In the genomic region with DNA sequence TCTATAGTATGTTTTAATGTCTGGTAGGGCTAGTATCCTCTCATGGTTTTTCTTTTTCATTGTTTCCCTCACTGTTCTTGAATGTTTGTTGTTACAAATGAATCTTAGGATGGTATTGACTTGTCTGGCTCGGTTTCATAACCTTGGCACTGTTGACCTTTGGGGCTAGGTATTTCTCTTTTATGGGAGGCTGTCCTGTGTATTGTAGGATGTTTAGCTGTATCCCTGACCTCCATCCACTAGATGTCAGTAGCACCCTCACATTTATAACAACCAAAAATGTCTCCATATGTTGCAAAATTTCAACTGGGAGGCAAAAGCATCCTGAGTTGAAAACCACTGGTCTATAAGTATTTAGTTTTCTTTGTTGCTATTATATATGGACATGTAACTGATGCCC, we compare ENCODE assay signal across 8 cellular contexts. TPM values are rescaled to one million over a fixed set of nuclear protein-coding genes. Genes with fewer than 3 reads are reported as not detected.
DNase-seq lines count a peak whose midpoint lies in the region; ATAC-seq, FAIRE-seq and TF ChIP-seq lines count a peak whose summit lies in the region.

No MANE protein-coding gene starts in this region.

- intact Hi-C loops in HepG2 (cut with micrococcal nuclease; ENCODE audit: unreplicated experiment), result loop anchor here (1.0 to 5.0 kb wide), 5 partner anchors 8 to 606 kb away; a partner anchor contains a TSS

- H3K4me1 ChIP-seq in HepG2 (ENCODE audit: insufficient read depth, low read length) (peaks cover 8% of the 10 kb centered on the region), suprapubic skin (no peaks in the 10 kb centered on the region)

- H2AFZ ChIP-seq in HepG2 (ENCODE audit: low read length), result no peak overlapping the region

- H3K27ac ChIP-seq in C4-2B, result no peak overlapping the region; the same call in 1 of the 2 replicates
- no peak overlapping the region for H3K27ac ChIP-seq in HepG2 (ENCODE audit: extremely low read length, insufficient read depth, low read length)
- no peak overlapping the region for H3K27ac ChIP-seq in suprapubic skin

- TF ChIP-seq RAD21 in HepG2 (CRISPR knock-in tag; IDR thresholded peaks at IDR 0.05), result peak; percentile 84

- WGBS in HepG2 (ENCODE audit: low lambda C conversion rate), result 3% methylated on average over 1 of the region's 1 CpG
- WGBS in suprapubic skin, result 76% methylated on average over 1 of the region's 1 CpG

- H3K9me3 ChIP-seq in HepG2 (ENCODE audit: low read length) (no peaks in the 10 kb centered on the region), suprapubic skin (no peaks in the 10 kb centered on the region)

- in situ Hi-C loops in HepG2 (cut with HindIII; ENCODE audit: extremely low pct_ligation_motif_present, low pct_unique_long_range_greater_than_20kb), result loop anchor here (5.0 kb wide), 1 partner anchor 129 kb away; no protein-coding TSS in a partner anchor

- TF ChIP-seq EP300 in HepG2 (IDR thresholded peaks at IDR 0.05; ENCODE audit: low read depth in 2 of 2, low read length in 2 of 2), result peak in 1 of 2 experiments; percentile 44; a peak in 1 of 4 replicates
- no peak for TF ChIP-seq EP300 in HepG2 (CRISPR knock-in tag; IDR thresholded peaks at IDR 0.05; ENCODE audit: borderline replicate concordance)
- no peak for TF ChIP-seq EP300 in suprapubic skin (IDR thresholded peaks at IDR 0.05)

- no peaks in the 10 kb centered on the region for H3K27me3 ChIP-seq in HepG2 (ENCODE audit: control insufficient read depth in 1 of 2, insufficient read depth in 2 of 2, low read length in 2 of 2)
- no peaks in the 10 kb centered on the region for H3K27me3 ChIP-seq in suprapubic skin

- POLR2A ChIA-PET in HepG2 (lab: Yijun Ruan, JAX), result interaction anchor here (0.7 to 1.1 kb wide), 2 partner anchors 25 to 38 kb away, joined by 3 read pairs; no protein-coding TSS in a partner anchor

- H3K9ac ChIP-seq in HepG2 (ENCODE audit: insufficient read depth, low read depth, low read length), result no peak overlapping the region

- H3K4me2 ChIP-seq in HepG2 (ENCODE audit: low read depth, low read length), result no peak overlapping the region

- DNase-seq in HepG2 (ENCODE audit: low spot score), result peak; percentile 83
- no peak for DNase-seq in HK-2 (ENCODE audit: unreplicated experiment)
- no peak for DNase-seq in activated CD8-positive, alpha-beta memory T cell treated with anti-CD3 and anti-CD28 coated beads, Interleukin-2, amount 50 U/mL, for 4 hours
- DNase-seq in suprapubic skin (ENCODE audit: low spot score in 2 of 2), result no peak

- no peak for TF ChIP-seq POLR2A in HepG2 (IDR thresholded peaks at IDR 0.05; ENCODE audit: insufficient read depth in 1 of 2, low read depth in 2 of 2, low read length in 2 of 2)
- TF ChIP-seq POLR2A in suprapubic skin (IDR thresholded peaks at IDR 0.05), result no peak

- H3K36me3 ChIP-seq in HepG2 (replicated peaks in 1 of 2; ENCODE audit: control insufficient read depth in 1 of 2, insufficient read depth in 2 of 2, low read length in 2 of 2) (peaks cover 0 to 1% of the 10 kb centered on the region in 2 experiments; a peak in 1 of 5 replicates), suprapubic skin (no peaks in the 10 kb centered on the region)

- H3K4me3 ChIP-seq in WI38 (ENCODE audit: low read depth, low read length) (no peak overlapping the region), HepG2 (replicated peaks in 1 of 3; ENCODE audit: insufficient read depth in 1 of 3, low read depth in 2 of 3, low read length in 3 of 3) (no peak overlapping the region), suprapubic skin (no peak overlapping the region)

- FAIRE-seq in HepG2 (lab: Jason Lieb, UNC), result peak; percentile 46

- no TSS peak for BruUV-seq in HepG2 (replicated peaks; lab: Mats Ljungman, UMichigan)

- CTCF ChIA-PET in HepG2 (lab: Yijun Ruan, JAX; ENCODE audit: low intra/inter-chr PET ratio, low total read pairs), result interaction anchor here (2.7 to 3.0 kb wide), 3 partner anchors 91 to 157 kb away, joined by 9 to 43 read pairs (median 15); no protein-coding TSS in a partner anchor

- peak; percentile 75 for TF ChIP-seq CTCF in C4-2B (conservative IDR thresholded peaks at IDR 0.05)
- TF ChIP-seq CTCF in WI38 (IDR thresholded peaks at IDR 0.05; ENCODE audit: low read depth, low read length), result peak; percentile 42; the same call in 1 of the 2 replicates
- TF ChIP-seq CTCF in HepG2 (CRISPR knock-in tag; IDR thresholded peaks at IDR 0.05), result peak; percentile 88
- TF ChIP-seq CTCF in suprapubic skin (IDR thresholded peaks at IDR 0.05), result peak in 1 of 2 donors; percentile 34

- ATAC-seq in HG02798 (IDR thresholded peaks at IDR 0.05; ENCODE audit: poor library complexity, unreplicated experiment) (peak; percentile 44), HepG2 (peak; percentile 100), HG03159 (IDR thresholded peaks at IDR 0.05; ENCODE audit: unreplicated experiment) (no peak)

- no peaks in the 10 kb centered on the region for H4K20me1 ChIP-seq in HepG2 (ENCODE audit: insufficient read depth, low read length)

- H3K79me2 ChIP-seq in HepG2 (ENCODE audit: insufficient read depth, low read length), result no peaks in the 10 kb centered on the region

TF ChIP-seq in HepG2, 621 proteins besides CTCF, POLR2A, EP300 and RAD21 (continues in another document):
- TF ChIP-seq KLF9 (CRISPR knock-in tag; IDR thresholded peaks at IDR 0.05; ENCODE audit: low read depth) (no peak), ZNF264 (CRISPR knock-in tag; IDR thresholded peaks at IDR 0.05) (no peak)
- TF ChIP-seq, protein P1, sequence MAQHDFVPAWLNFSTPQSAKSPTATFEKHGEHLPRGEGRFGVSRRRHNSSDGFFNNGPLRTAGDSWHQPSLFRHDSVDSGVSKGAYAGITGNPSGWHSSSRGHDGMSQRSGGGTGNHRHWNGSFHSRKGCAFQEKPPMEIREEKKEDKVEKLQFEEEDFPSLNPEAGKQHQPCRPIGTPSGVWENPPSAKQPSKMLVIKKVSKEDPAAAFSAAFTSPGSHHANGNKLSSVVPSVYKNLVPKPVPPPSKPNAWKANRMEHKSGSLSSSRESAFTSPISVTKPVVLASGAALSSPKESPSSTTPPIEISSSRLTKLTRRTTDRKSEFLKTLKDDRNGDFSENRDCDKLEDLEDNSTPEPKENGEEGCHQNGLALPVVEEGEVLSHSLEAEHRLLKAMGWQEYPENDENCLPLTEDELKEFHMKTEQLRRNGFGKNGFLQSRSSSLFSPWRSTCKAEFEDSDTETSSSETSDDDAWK (CRISPR knock-in tag; IDR thresholded peaks at IDR 0.05), result no peak
- TF ChIP-seq, protein P2, sequence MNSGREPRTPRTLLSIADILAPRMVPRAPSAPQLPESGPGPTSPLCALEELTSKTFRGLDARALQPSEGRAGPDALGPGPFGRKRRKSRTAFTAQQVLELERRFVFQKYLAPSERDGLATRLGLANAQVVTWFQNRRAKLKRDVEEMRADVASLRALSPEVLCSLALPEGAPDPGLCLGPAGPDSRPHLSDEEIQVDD (CRISPR knock-in tag; IDR thresholded peaks at IDR 0.05; ENCODE audit: borderline replicate concordance), result no peak

RNA-seq across cellular contexts. Expression of a gene that starts 7.0 kb away (rescaled TPM):
- total RNA-seq in HepG2 (2016; rRNA removed; fragmentation: Illumina TruSeq; extraction: Trizol) (18.0 and 27.5 TPM in 2 replicates), suprapubic skin (10 to 100 TPM; 20.1 to 46.9 (median 30.4) TPM)
- 2.9 and 3.1 TPM in 2 replicates for total RNA-seq in HepG2 (2016; cell fraction: cytosol; rRNA removed; fragmentation: Illumina TruSeq; extraction: Trizol; ENCODE audit: low read depth)
- total RNA-seq in HepG2 (2016; cell fraction: insoluble cytoplasmic fraction; rRNA removed; fragmentation: Illumina TruSeq; extraction: Trizol), result 16.9 and 27.1 TPM in 2 replicates
- total RNA-seq in HepG2 (2016; cell fraction: membrane; rRNA removed; fragmentation: Illumina TruSeq; extraction: Trizol), result 5.6 and 7.9 TPM in 2 replicates
- 11.2 and 11.3 TPM in 2 replicates for total RNA-seq in HepG2 (2016; cell fraction: nucleus; rRNA removed; fragmentation: Illumina TruSeq; extraction: Trizol)
- 9.2 and 18.9 TPM in 2 replicates for polyA plus RNA-seq in HepG2 (2011; rRNA removed)
- 9.0 and 14.2 TPM in 2 replicates for polyA plus RNA-seq in HepG2 (2011; cell fraction: cytosol; rRNA removed)
- polyA plus RNA-seq in HepG2 (2011; cell fraction: nucleus; rRNA removed), result 6.6 and 14.0 TPM in 2 replicates
- 12.6 and 15.2 TPM in 2 replicates for polyA plus RNA-seq in HepG2 (2012)
- polyA plus RNA-seq in HepG2 (2016; cell fraction: cytosol; fragmentation: Illumina TruSeq; extraction: Trizol; ENCODE audit: low read depth), result 0.95 and 1.1 TPM in 2 replicates
- polyA plus RNA-seq in HepG2 (2016; cell fraction: insoluble cytoplasmic fraction; fragmentation: Illumina TruSeq; extraction: Trizol; ENCODE audit: low read depth), result 21.2 and 21.7 TPM in 2 replicates
- polyA plus RNA-seq in HepG2 (2016; cell fraction: membrane; fragmentation: Illumina TruSeq; extraction: Trizol; ENCODE audit: low read depth), result 2.7 and 3.3 TPM in 2 replicates
- polyA plus RNA-seq in HepG2 (2016; cell fraction: nucleus; fragmentation: Illumina TruSeq; extraction: Trizol; ENCODE audit: insufficient read depth, low read depth), result 8.2 and 9.7 TPM in 2 replicates
- 9.0 and 94.3 TPM in 2 replicates for polyA minus RNA-seq in HepG2 (2011; rRNA and poly(A)+ RNA removed; ENCODE audit: low replicate concordance)
- 16.3 and 44.6 TPM in 2 replicates for polyA minus RNA-seq in HepG2 (2011; cell fraction: cytosol; rRNA and poly(A)+ RNA removed)
- 6.7 and 17.2 TPM in 2 replicates for polyA minus RNA-seq in HepG2 (2011; cell fraction: nucleus; rRNA and poly(A)+ RNA removed)

RNA-seq across cellular contexts. Expression of a gene that starts 52.8 kb away (rescaled TPM):
- total RNA-seq in HepG2 (2016; rRNA removed; fragmentation: Illumina TruSeq; extraction: Trizol) (16.2 and 32.2 TPM in 2 replicates), suprapubic skin (1 to 10 TPM; 2.0 to 3.5 (median 2.8) TPM)
- 1.1 and 1.4 TPM in 2 replicates for total RNA-seq in HepG2 (2016; cell fraction: cytosol; rRNA removed; fragmentation: Illumina TruSeq; extraction: Trizol; ENCODE audit: low read depth)
- total RNA-seq in HepG2 (2016; cell fraction: insoluble cytoplasmic fraction; rRNA removed; fragmentation: Illumina TruSeq; extraction: Trizol), result 16.1 and 31.3 TPM in 2 replicates
- total RNA-seq in HepG2 (2016; cell fraction: membrane; rRNA removed; fragmentation: Illumina TruSeq; extraction: Trizol), result 4.3 and 5.1 TPM in 2 replicates
- 26.7 and 28.5 TPM in 2 replicates for total RNA-seq in HepG2 (2016; cell fraction: nucleus; rRNA removed; fragmentation: Illumina TruSeq; extraction: Trizol)
- polyA plus RNA-seq in HepG2 (2011; rRNA removed), result 1.9 and 5.1 TPM in 2 replicates
- 1.2 and 1.3 TPM in 2 replicates for polyA plus RNA-seq in HepG2 (2011; cell fraction: cytosol; rRNA removed)
- 2.6 and 2.7 TPM in 2 replicates for polyA plus RNA-seq in HepG2 (2011; cell fraction: nucleus; rRNA removed)
- polyA plus RNA-seq in HepG2 (2012), result 3.4 and 6.3 TPM in 2 replicates
- polyA plus RNA-seq in HepG2 (2016; cell fraction: cytosol; fragmentation: Illumina TruSeq; extraction: Trizol; ENCODE audit: low read depth), result 0.41 and 0.43 TPM in 2 replicates
- polyA plus RNA-seq in HepG2 (2016; cell fraction: insoluble cytoplasmic fraction; fragmentation: Illumina TruSeq; extraction: Trizol; ENCODE audit: low read depth), result 25.2 and 26.5 TPM in 2 replicates
- polyA plus RNA-seq in HepG2 (2016; cell fraction: membrane; fragmentation: Illumina TruSeq; extraction: Trizol; ENCODE audit: low read depth), result 1.2 TPM in 2 replicates
- 17.4 and 17.5 TPM in 2 replicates for polyA plus RNA-seq in HepG2 (2016; cell fraction: nucleus; fragmentation: Illumina TruSeq; extraction: Trizol; ENCODE audit: insufficient read depth, low read depth)
- 0.84 and 3.3 TPM in 2 replicates for polyA minus RNA-seq in HepG2 (2011; rRNA and poly(A)+ RNA removed; ENCODE audit: low replicate concordance)
- polyA minus RNA-seq in HepG2 (2011; cell fraction: cytosol; rRNA and poly(A)+ RNA removed), result 4.9 and 5.4 TPM in 2 replicates
- 26.2 and 43.8 TPM in 2 replicates for polyA minus RNA-seq in HepG2 (2011; cell fraction: nucleus; rRNA and poly(A)+ RNA removed)
